ENCODE assay signal across 8 cellular contexts in genomic region chr7:5665106-5666025, GRCh38.
DNase-seq lines count a peak whose midpoint lies in the region; ATAC-seq and TF ChIP-seq lines count a peak whose summit lies in the region.

No MANE protein-coding gene starts in this region.

- no peak overlapping the region for H3K4me3 ChIP-seq in WI38 (ENCODE audit: low read depth, low read length)

- peak; percentile 76 for TF ChIP-seq CTCF in WI38 (IDR thresholded peaks at IDR 0.05; ENCODE audit: low read depth, low read length)

- DNase-seq in Ammon's horn (ENCODE audit: low spot score) (peak; percentile 94), GOT3 (lab: John Stamatoyannopoulos, UW) (peak; percentile 31), NCI-H2227 treated with DMSO at 0.1 percent for 48 hours (lab: John Stamatoyannopoulos, UW) (peak; percentile 63), cerebellar cortex (ENCODE audit: low spot score) (peak; percentile 93), left kidney (ENCODE audit: low read depth, low spot score) (peak; percentile 95)
- peak; percentile 45 for DNase-seq in stimulated activated CD4-positive, alpha-beta T cell treated with anti-CD3 and anti-CD28 coated beads, Interleukin-2, amount 100 ng/mL, for 4 hours (ENCODE audit: low read depth)

- ATAC-seq in HG02885 (IDR thresholded peaks at IDR 0.05; ENCODE audit: poor library complexity, unreplicated experiment): no peak

Comparison
In these comparisons a context has a peak if more than half of its experiments do, and no peak if none do; other contexts are left out.
1. DNase-seq: peak in every context shown above with its lines; median percentile 95 in left kidney; 94 in Ammon's horn; 93 in cerebellar cortex; 63 in NCI-H2227 treated with DMSO at 0.1 percent for 48 hours; 45 in stimulated activated CD4-positive, alpha-beta T cell treated with anti-CD3 and anti-CD28 coated beads, Interleukin-2, amount 100 ng/mL, for 4 hours; 31 in GOT3.